ENCODE assay signal across 8 cellular contexts in genomic region chr2:108654726-108655125, GRCh38.
DNase-seq lines count a peak whose midpoint lies in the region; ATAC-seq and TF ChIP-seq lines count a peak whose summit lies in the region.
"Not testable (repeated sequence)": the region's sequence is repeated elsewhere in the genome, so short reads cannot be mapped to it uniquely, and the experiment has no call there.

No MANE protein-coding gene starts in this region.

- not testable (repeated sequence) for H3K4me1 ChIP-seq in SJSA1 (replicated peaks); breast epithelium; mucosa of descending colon (ENCODE audit: low read depth); tibial nerve

- no CpG with 5 or more reads among the region's 11 CpGs for WGBS in tibial nerve, 2 donors

- TF ChIP-seq EP300 in tibial nerve (IDR thresholded peaks at IDR 0.05) = peak in 1 of 2 donors; percentile 36

- H3K4me3 ChIP-seq in SJSA1, mucosa of descending colon: not testable (repeated sequence)
- H3K4me3 ChIP-seq in breast epithelium (peak overlapping the region in 2 of 3 donors; percentile 33 to 53), tibial nerve (peak overlapping the region in 1 of 4 donors; percentile 26)

- not testable (repeated sequence) for H3K27me3 ChIP-seq in SJSA1 (replicated peaks); breast epithelium; tibial nerve

- intact Hi-C loops in breast epithelium (cut with DNase I; ENCODE audit: low total_unique reads); mucosa of descending colon (cut with DNase I, micrococcal nuclease): not testable (repeated sequence)

- not testable (repeated sequence) for H3K27ac ChIP-seq in SJSA1
- H3K27ac ChIP-seq in breast epithelium = peak overlapping the region in 1 of 2 donors; percentile 78
- peak overlapping the region in 2 of 4 donors; percentile 66 to 74 for H3K27ac ChIP-seq in tibial nerve

- peak; percentile 58 for ATAC-seq in mucosa of descending colon

- not testable (repeated sequence) for H3K36me3 ChIP-seq in SJSA1; breast epithelium; mucosa of descending colon (ENCODE audit: low read depth); tibial nerve

- TF ChIP-seq CTCF in breast epithelium (IDR thresholded peaks at IDR 0.05); mucosa of descending colon (IDR thresholded peaks at IDR 0.05); tibial nerve (IDR thresholded peaks at IDR 0.05): not testable (repeated sequence)

- H3K9me3 ChIP-seq in SJSA1 (replicated peaks); breast epithelium; mucosa of descending colon; tibial nerve: not testable (repeated sequence)

- peak; percentile 90 for DNase-seq in EH (ENCODE audit: low read depth)
- peak; percentile 71 to 83 for DNase-seq in SJSA1 (ENCODE audit: low read depth in 1 of 2, low spot score in 2 of 2)
- peak in 1 of 2 donors; percentile 55 for DNase-seq in breast epithelium (ENCODE audit: low spot score in 2 of 2)
- peak; percentile 62 for DNase-seq in fibroblast of peridontal ligament (ENCODE audit: extremely low read depth)
- DNase-seq in iris pigment epithelial cell (ENCODE audit: low read depth) = peak; percentile 70
- DNase-seq in mucosa of descending colon = not testable (repeated sequence)
- peak; percentile 58 for DNase-seq in renal cortical epithelial cell (ENCODE audit: low read depth)
- peak; percentile 52 to 57 for DNase-seq in tibial nerve (ENCODE audit: low spot score in 2 of 2)

- TF ChIP-seq POLR2A in breast epithelium (IDR thresholded peaks at IDR 0.05); tibial nerve (IDR thresholded peaks at IDR 0.05): not testable (repeated sequence)
